9 cellular contexts compared by ENCODE assay signal in the genomic region with DNA sequence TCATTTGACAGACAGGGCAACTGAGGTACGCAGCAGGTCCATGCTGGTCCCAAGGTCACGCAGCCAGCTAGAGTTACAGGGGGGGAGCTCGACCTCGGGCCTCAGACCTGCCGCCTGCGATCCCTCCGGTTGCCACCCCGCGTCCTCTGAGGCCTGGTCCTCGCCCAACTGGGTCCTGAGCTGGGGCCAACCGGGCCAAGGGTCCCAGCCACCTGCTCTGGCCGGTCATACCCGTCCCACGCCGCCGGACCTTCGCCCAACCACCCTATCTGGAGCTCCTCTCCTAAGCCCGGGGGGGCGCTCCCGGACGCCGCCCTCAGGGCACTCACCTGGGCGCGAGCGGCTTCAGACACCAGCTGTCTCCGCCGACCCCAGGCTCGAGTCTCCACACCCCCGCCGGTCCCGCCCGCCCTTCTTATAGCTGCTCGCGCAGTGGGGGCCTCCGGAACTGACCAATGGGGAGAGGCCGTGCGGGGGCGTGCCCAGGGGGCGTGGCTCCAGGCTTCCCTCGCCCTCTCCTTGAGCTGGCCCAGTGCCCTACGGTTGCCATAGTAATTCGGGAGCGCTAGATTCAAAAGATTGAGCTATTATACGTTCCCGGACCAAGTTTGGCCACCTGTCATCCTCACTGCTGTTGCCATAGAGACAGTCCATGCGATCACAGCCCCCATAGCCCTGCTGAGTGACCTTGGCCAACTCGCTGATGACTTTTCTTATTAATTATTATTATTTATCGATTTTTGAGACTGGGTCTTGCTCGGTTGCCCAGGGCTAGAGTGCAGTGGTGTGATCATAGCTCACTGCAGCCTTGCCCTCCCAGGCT. TPM values are rescaled to one million over a fixed set of nuclear protein-coding genes. Genes with fewer than 3 reads are reported as not detected.
A peak's percentile ranks its signal among the peaks of the same experiment; 100 is the strongest.
DNase-seq lines count a peak whose midpoint lies in the region; ATAC-seq, FAIRE-seq and TF ChIP-seq lines count a peak whose summit lies in the region.
"Had no signal": no experiment of that assay in that cellular context is flagged by ENCODE, and none has a peak within 500 bp of the region (broad histone marks: within the 10 kb centered on the region; RNA-seq: fewer than 3 reads in every experiment).

A gene with protein sequence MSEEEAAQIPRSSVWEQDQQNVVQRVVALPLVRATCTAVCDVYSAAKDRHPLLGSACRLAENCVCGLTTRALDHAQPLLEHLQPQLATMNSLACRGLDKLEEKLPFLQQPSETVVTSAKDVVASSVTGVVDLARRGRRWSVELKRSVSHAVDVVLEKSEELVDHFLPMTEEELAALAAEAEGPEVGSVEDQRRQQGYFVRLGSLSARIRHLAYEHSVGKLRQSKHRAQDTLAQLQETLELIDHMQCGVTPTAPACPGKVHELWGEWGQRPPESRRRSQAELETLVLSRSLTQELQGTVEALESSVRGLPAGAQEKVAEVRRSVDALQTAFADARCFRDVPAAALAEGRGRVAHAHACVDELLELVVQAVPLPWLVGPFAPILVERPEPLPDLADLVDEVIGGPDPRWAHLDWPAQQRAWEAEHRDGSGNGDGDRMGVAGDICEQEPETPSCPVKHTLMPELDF (minus strand): TSS at position 389 of the 823 bp plus-strand sequence. CDS start 1,150 bp downstream, outside the sequence.

- H3K4me1 Mint-ChIP-seq in activated CD8-positive, alpha-beta T cell treated with anti-CD3 and anti-CD28 coated beads, Interleukin-2, amount 10 ng/mL, durations not matched to agents 7 days and 5 days (ENCODE audit: low read depth): peaks cover 3% of the 10 kb centered on the region
- peaks cover 4% of the 10 kb centered on the region for H3K4me1 Mint-ChIP-seq in mesothelial cell of epicardium
- H3K4me1 Mint-ChIP-seq in stimulated activated naive B cell treated with anti-CD40 and anti-IgM and Interleukin-4, amounts not matched to agents 10 μg/mL and 1 μg/mL and 100 μg/mL, for 72 hours: peaks cover 8 to 19% of the 10 kb centered on the region in 2 donors

- H3K9me3 Mint-ChIP-seq in activated CD8-positive, alpha-beta T cell treated with anti-CD3 and anti-CD28 coated beads, Interleukin-2, amount 10 ng/mL, durations not matched to agents 7 days and 5 days (ENCODE audit: insufficient read depth): no peaks in the 10 kb centered on the region
- no peaks in the 10 kb centered on the region for H3K9me3 Mint-ChIP-seq in mesothelial cell of epicardium
- no peaks in the 10 kb centered on the region for H3K9me3 Mint-ChIP-seq in stimulated activated naive B cell treated with anti-CD40 and anti-IgM and Interleukin-4, amounts not matched to agents 10 μg/mL and 1 μg/mL and 100 μg/mL, for 72 hours
- H3K9me3 Mint-ChIP-seq: stimulated activated naive CD8-positive, alpha-beta T cell treated with anti-CD3 and anti-CD28 coated beads, Interleukin-15, Interleukin-2, amounts not matched to agents 100 ng/mL and 50 ng/mL, for 24 hours had no signal

- no peaks in the 10 kb centered on the region for H3K36me3 Mint-ChIP-seq in activated CD8-positive, alpha-beta T cell treated with anti-CD3 and anti-CD28 coated beads, Interleukin-2, amount 10 ng/mL, durations not matched to agents 7 days and 5 days (ENCODE audit: low read depth)
- no peaks in the 10 kb centered on the region for H3K36me3 Mint-ChIP-seq in mesothelial cell of epicardium
- peaks cover 0 to 3% of the 10 kb centered on the region in 2 donors for H3K36me3 Mint-ChIP-seq in stimulated activated naive B cell treated with anti-CD40 and anti-IgM and Interleukin-4, amounts not matched to agents 10 μg/mL and 1 μg/mL and 100 μg/mL, for 72 hours

- no peak within 1 kb of the TSS for H3K4me3 Mint-ChIP-seq in activated CD8-positive, alpha-beta T cell treated with anti-CD3 and anti-CD28 coated beads, Interleukin-2, amount 10 ng/mL, durations not matched to agents 7 days and 5 days
- H3K4me3 Mint-ChIP-seq in mesothelial cell of epicardium: no peak within 1 kb of the TSS
- peak within 1 kb of the TSS in 1 of 2 donors; percentile 43 for H3K4me3 Mint-ChIP-seq in stimulated activated naive B cell treated with anti-CD40 and anti-IgM and Interleukin-4, amounts not matched to agents 10 μg/mL and 1 μg/mL and 100 μg/mL, for 72 hours
- H3K4me3 Mint-ChIP-seq: stimulated activated naive CD8-positive, alpha-beta T cell treated with anti-CD3 and anti-CD28 coated beads, Interleukin-15, Interleukin-2, amounts not matched to agents 100 ng/mL and 50 ng/mL, for 24 hours had no signal

- CTCF ChIA-PET in activated CD8-positive, alpha-beta T cell treated with anti-CD3 and anti-CD28 coated beads, Interleukin-2, amount 10 ng/mL, durations not matched to agents 7 days and 5 days (lab: Charles Lee): interaction anchor here (0.9 to 5.2 kb wide), 2 partner anchors 10 to 102 kb away, joined by 4 to 39 read pairs; no protein-coding TSS in a partner anchor
- CTCF ChIA-PET in endothelial cell of umbilical vein (lab: Charles Lee): interaction anchor here (0.6 to 4.1 kb wide), 6 partner anchors 11 to 246 kb away, joined by 3 to 92 read pairs (median 6); no protein-coding TSS in a partner anchor

- peak; percentile 82 for FAIRE-seq in endothelial cell of umbilical vein (lab: Jason Lieb, UNC)

- no peak within 1 kb of the TSS for H3K27ac ChIP-seq in endothelial cell of umbilical vein (ENCODE audit: insufficient read depth, low read depth, low read length)

- POLR2A ChIA-PET in activated CD8-positive, alpha-beta T cell treated with anti-CD3 and anti-CD28 coated beads, Interleukin-2, amount 10 ng/mL, durations not matched to agents 7 days and 5 days (lab: Charles Lee): no interaction called here
- POLR2A ChIA-PET in endothelial cell of umbilical vein (lab: Charles Lee): interaction anchor here (0.6 to 0.7 kb wide), 2 partner anchors 25 to 123 kb away, joined by 3 read pairs; no protein-coding TSS in a partner anchor

- H4K20me1 ChIP-seq in endothelial cell of umbilical vein (replicated peaks; ENCODE audit: control insufficient read depth, extremely low read depth, insufficient read depth, low read length): no peaks in the 10 kb centered on the region

- H3K4me3 ChIP-seq in endothelial cell of umbilical vein (replicated peaks in 1 of 3; ENCODE audit: insufficient read depth in 1 of 3, low read depth in 1 of 3, low read length in 3 of 3): no peak within 1 kb of the TSS

- TF ChIP-seq POLR2A in endothelial cell of umbilical vein (IDR thresholded peaks at IDR 0.05; ENCODE audit: low read depth, low read length): no peak

- no peak within 1 kb of the TSS for H3K9ac ChIP-seq in endothelial cell of umbilical vein (replicated peaks; ENCODE audit: extremely low read depth, insufficient read depth, low read length)

- H3K27me3 Mint-ChIP-seq in activated CD8-positive, alpha-beta T cell treated with anti-CD3 and anti-CD28 coated beads, Interleukin-2, amount 10 ng/mL, durations not matched to agents 7 days and 5 days (ENCODE audit: low read depth): peaks cover 7% of the 10 kb centered on the region
- peaks cover 14% of the 10 kb centered on the region for H3K27me3 Mint-ChIP-seq in mesothelial cell of epicardium (ENCODE audit: low read depth)
- peaks cover 26 to 61% of the 10 kb centered on the region in 2 donors for H3K27me3 Mint-ChIP-seq in stimulated activated naive B cell treated with anti-CD40 and anti-IgM and Interleukin-4, amounts not matched to agents 10 μg/mL and 1 μg/mL and 100 μg/mL, for 72 hours

- H3K36me3 ChIP-seq in endothelial cell of umbilical vein (ENCODE audit: control insufficient read depth in 2 of 2, extremely low read depth in 1 of 2, insufficient read depth in 2 of 2, low read length in 2 of 2): no peaks in the 10 kb centered on the region

- DNase-seq in GM20000 (ENCODE audit: low spot score) (peak; percentile 72), NCI-H2227 treated with DMSO at 0.1 percent for 48 hours (lab: John Stamatoyannopoulos, UW) (peak; percentile 90), endothelial cell of umbilical vein (ENCODE audit: low read depth, low spot score) (peak; percentile 48), mesothelial cell of epicardium (ENCODE audit: low spot score in 2 of 2, unreplicated experiment in 2 of 2) (peak; percentile 77 to 80)
- peak; percentile 42 for DNase-seq in activated CD8-positive, alpha-beta T cell treated with anti-CD3 and anti-CD28 coated beads, Interleukin-2, amount 10 ng/mL, durations not matched to agents 7 days and 5 days
- DNase-seq in stimulated activated naive B cell treated with anti-CD40 and anti-IgM and Interleukin-4, amounts not matched to agents 10 μg/mL and 1 μg/mL and 100 μg/mL, for 72 hours: peak; percentile 29

- H3K4me1 ChIP-seq in endothelial cell of umbilical vein (ENCODE audit: control insufficient read depth, extremely low read depth, insufficient read depth, low read length): peaks cover 5% of the 10 kb centered on the region

- no peak for TF ChIP-seq CTCF in GM20000 (IDR thresholded peaks at IDR 0.05; ENCODE audit: extremely low read depth, missing control alignments)
- no peak for TF ChIP-seq CTCF in endothelial cell of umbilical vein (IDR thresholded peaks at IDR 0.05; ENCODE audit: extremely low read depth in 1 of 2, insufficient read depth in 1 of 2, low read depth in 1 of 2, low read length in 2 of 2)
- TF ChIP-seq CTCF in mesothelial cell of epicardium (IDR thresholded peaks at IDR 0.05; ENCODE audit: unreplicated experiment): no peak

- H3K27me3 ChIP-seq in endothelial cell of umbilical vein (ENCODE audit: control insufficient read depth in 2 of 2, insufficient read depth in 2 of 2, low read length in 2 of 2): no peaks in the 10 kb centered on the region

- H2AFZ ChIP-seq in endothelial cell of umbilical vein (ENCODE audit: low read depth, low read length): peak within 1 kb of the TSS; percentile 3

- dilution Hi-C loops in endothelial cell of umbilical vein (cut with MboI; ENCODE audit: extremely low pct_ligation_motif_present, low sequenced_read_pairs): no loop called here

- no peak within 1 kb of the TSS for H3K4me2 ChIP-seq in endothelial cell of umbilical vein (ENCODE audit: insufficient read depth, low read length)

- H3K27ac Mint-ChIP-seq in activated CD8-positive, alpha-beta T cell treated with anti-CD3 and anti-CD28 coated beads, Interleukin-2, amount 10 ng/mL, durations not matched to agents 7 days and 5 days: no peak within 1 kb of the TSS
- H3K27ac Mint-ChIP-seq in mesothelial cell of epicardium: no peak within 1 kb of the TSS
- H3K27ac Mint-ChIP-seq in stimulated activated naive B cell treated with anti-CD40 and anti-IgM and Interleukin-4, amounts not matched to agents 10 μg/mL and 1 μg/mL and 100 μg/mL, for 72 hours: no peak within 1 kb of the TSS
- H3K27ac Mint-ChIP-seq: stimulated activated naive CD8-positive, alpha-beta T cell treated with anti-CD3 and anti-CD28 coated beads, Interleukin-15, Interleukin-2, amounts not matched to agents 100 ng/mL and 50 ng/mL, for 24 hours had no signal

- no peaks in the 10 kb centered on the region for H3K79me2 ChIP-seq in endothelial cell of umbilical vein (ENCODE audit: control insufficient read depth, insufficient read depth, low read length)

- BruUV-seq in endothelial cell of umbilical vein (replicated peaks; lab: Mats Ljungman, UMichigan): no TSS peak

- H3K9me1 ChIP-seq in endothelial cell of umbilical vein (replicated peaks; ENCODE audit: control insufficient read depth, extremely low read depth, insufficient read depth, low read length): no peaks in the 10 kb centered on the region

- intact Hi-C loops in endothelial cell of umbilical vein (cut with micrococcal nuclease): no loop called here

- ATAC-seq in activated CD8-positive, alpha-beta T cell treated with anti-CD3 and anti-CD28 coated beads, Interleukin-2, amount 10 ng/mL, durations not matched to agents 7 days and 5 days: peak; percentile 72
- ATAC-seq in stimulated activated naive B cell treated with anti-CD40 and anti-IgM and Interleukin-4, amounts not matched to agents 10 μg/mL and 1 μg/mL and 100 μg/mL, for 72 hours (replicated peaks): peak; percentile 54 to 55
- ATAC-seq in HG03469 (IDR thresholded peaks at IDR 0.05; ENCODE audit: unreplicated experiment): no peak
- ATAC-seq in GM21526 (IDR thresholded peaks at IDR 0.05; ENCODE audit: low FRiP score, unreplicated experiment): no peak

- H3K9me3 ChIP-seq in endothelial cell of umbilical vein (replicated peaks; ENCODE audit: control insufficient read depth, insufficient read depth, low read length): no peaks in the 10 kb centered on the region

RNA-seq across cellular contexts. Expression of the gene that starts here (rescaled TPM):
- not detected for total RNA-seq in activated CD8-positive, alpha-beta T cell treated with anti-CD3 and anti-CD28 coated beads, Interleukin-2, amount 10 ng/mL, durations not matched to agents 7 days and 5 days
- total RNA-seq in endothelial cell of umbilical vein (0.24 TPM in 1 of 2 replicates, not detected in the other), mesothelial cell of epicardium (0.27 to 0.45 TPM (median 0.38 TPM) in 3 replicates)
- polyA plus RNA-seq in endothelial cell of umbilical vein: 0.17 and 0.24 TPM in 2 replicates
- 0.05 and 0.18 TPM in 2 replicates for polyA plus RNA-seq in endothelial cell of umbilical vein (2011; cell fraction: cytosol; rRNA removed)
- 0.32 and 0.74 TPM in 2 replicates for polyA plus RNA-seq in endothelial cell of umbilical vein (2011; cell fraction: nucleus; rRNA removed)
- 0.13 TPM in 1 of 2 replicates, not detected in the other for polyA plus RNA-seq in endothelial cell of umbilical vein (2012)
- polyA minus RNA-seq in endothelial cell of umbilical vein: not detected in 2 replicates
- polyA minus RNA-seq in endothelial cell of umbilical vein (2011; cell fraction: cytosol; rRNA and poly(A)+ RNA removed): not detected
- polyA minus RNA-seq in endothelial cell of umbilical vein (2011; cell fraction: nucleus; rRNA and poly(A)+ RNA removed): 0.29 and 0.43 TPM in 2 replicates

Comparison
In these comparisons a context has a peak if more than half of its experiments do, and no peak if none do; other contexts are left out.
1. Peak in DNase-seq and ATAC-seq in activated CD8-positive, alpha-beta T cell treated with anti-CD3 and anti-CD28 coated beads, Interleukin-2, amount 10 ng/mL, durations not matched to agents 7 days and 5 days; RNA of the gene not detected or under 1 TPM.
2. Peak in DNase-seq in endothelial cell of umbilical vein; RNA of the gene not detected or under 1 TPM.
3. Peak in DNase-seq in mesothelial cell of epicardium; RNA of the gene not detected or under 1 TPM.
4. DNase-seq: peak in every context shown above with its lines; median percentile 90 in NCI-H2227 treated with DMSO at 0.1 percent for 48 hours; 78 in mesothelial cell of epicardium; 72 in GM20000; 48 in endothelial cell of umbilical vein; 42 in activated CD8-positive, alpha-beta T cell treated with anti-CD3 and anti-CD28 coated beads, Interleukin-2, amount 10 ng/mL, durations not matched to agents 7 days and 5 days; 29 in stimulated activated naive B cell treated with anti-CD40 and anti-IgM and Interleukin-4, amounts not matched to agents 10 μg/mL and 1 μg/mL and 100 μg/mL, for 72 hours.
5. ATAC-seq: peak in stimulated activated naive B cell treated with anti-CD40 and anti-IgM and Interleukin-4, amounts not matched to agents 10 μg/mL and 1 μg/mL and 100 μg/mL, for 72 hours (2 of 2); none in HG03469 (single experiment) and GM21526 (single experiment).